Comparison of ENCODE assay signal across 26 cellular contexts in genomic region chr16:71629617-71630016, GRCh38. TPM values are rescaled to one million over a fixed set of nuclear protein-coding genes. Genes with fewer than 3 reads are reported as not detected.
A peak's percentile ranks its signal among the peaks of the same experiment; 100 is the strongest.
DNase-seq lines count a peak whose midpoint lies in the region; ATAC-seq and TF ChIP-seq lines count a peak whose summit lies in the region.
"Had no signal": no experiment of that assay in that cellular context is flagged by ENCODE, and none has a peak within 500 bp of the region (broad histone marks: within the 10 kb centered on the region; RNA-seq: fewer than 3 reads in every experiment).

No MANE protein-coding gene starts in this region.

- H3K79me2 ChIP-seq in GM23338 (replicated peaks; ENCODE audit: insufficient read depth) = peaks cover 28% of the 10 kb centered on the region

- H3K9me3 Mint-ChIP-seq in GM23338 = no peaks in the 10 kb centered on the region
- no peaks in the 10 kb centered on the region for H3K9me3 Mint-ChIP-seq in CD4-positive, alpha-beta T cell
- H3K9me3 Mint-ChIP-seq in natural killer cell treated with Interleukin-12 subunit alpha and Interleukin-12 subunit beta and Interleukin-15 and Interleukin-18, amount 100 ng/mL, for 72 hours = no peaks in the 10 kb centered on the region
- H3K9me3 Mint-ChIP-seq: stimulated activated naive B cell treated with anti-CD40 and anti-IgM and Interleukin-4, amounts not matched to agents 10 μg/mL and 1 μg/mL and 100 μg/mL, for 72 hours had no signal

- BruUV-seq in A673 (replicated peaks; lab: Mats Ljungman, UMichigan) = no TSS peak

- H3K9ac ChIP-seq in NT2/D1 (ENCODE audit: insufficient read length, low read depth) = peak overlapping the region; percentile 47

- no peak for DNase-seq in A673 (ENCODE audit: low spot score)
- no peak for DNase-seq in GM23338 (ENCODE audit: low spot score)
- no peak for DNase-seq in NT2/D1 (ENCODE audit: low read depth, low spot score)
- DNase-seq in islet precursor cell = peak; percentile 63
- DNase-seq in CD4-positive, alpha-beta T cell = no peak
- DNase-seq in effector CD4-positive, alpha-beta T cell = no peak
- DNase-seq in natural killer cell treated with Interleukin-12 subunit alpha and Interleukin-12 subunit beta and Interleukin-15 and Interleukin-18, amount 100 ng/mL, for 72 hours (ENCODE audit: low spot score) = no peak
- DNase-seq: activated CD4-positive, alpha-beta T cell treated with anti-CD3 and anti-CD28 coated beads for 48 hours; activated naive CD4-positive, alpha-beta T cell treated with anti-CD3 and anti-CD28 coated beads, Interleukin-2, amount 50 U/mL, for 16 hours; heart right ventricle; left lung; MG63; NCI-H1930; NCI-H774; PC-3; stimulated activated CD4-positive, alpha-beta T cell treated with anti-CD3 and anti-CD28 coated beads, Interleukin-2, amount 100 ng/mL, for 24 hours; stimulated activated naive B cell treated with anti-CD40 and anti-IgM and Interleukin-4, amounts not matched to agents 10 μg/mL and 1 μg/mL and 100 μg/mL, for 72 hours; T-helper 1 cell; testis had no signal

- no peaks in the 10 kb centered on the region for H3K27me3 ChIP-seq in A673 (replicated peaks; ENCODE audit: insufficient read depth, low read depth, low read length, poor library complexity)
- no peaks in the 10 kb centered on the region for H3K27me3 ChIP-seq in GM23338 (ENCODE audit: insufficient read depth)
- H3K27me3 ChIP-seq in NT2/D1 (ENCODE audit: insufficient read depth, insufficient read length) = peaks cover 23% of the 10 kb centered on the region
- peaks cover 22% of the 10 kb centered on the region for H3K27me3 ChIP-seq in CD4-positive, alpha-beta T cell (ENCODE audit: control insufficient read depth, insufficient read depth, low read length)
- H3K27me3 ChIP-seq: testis had no signal

- TF ChIP-seq CTCF in A673 (conservative IDR thresholded peaks at IDR 0.05; ENCODE audit: low read depth, low read length) (no peak), GM23338 (conservative IDR thresholded peaks at IDR 0.05; ENCODE audit: low read depth in 2 of 2) (no peak)
- TF ChIP-seq CTCF in CD4-positive, alpha-beta T cell (IDR thresholded peaks at IDR 0.05) = no peak

- H3K4me1 Mint-ChIP-seq in GM23338 = peaks cover 21% of the 10 kb centered on the region
- H3K4me1 Mint-ChIP-seq in CD4-positive, alpha-beta T cell (ENCODE audit: low read depth) = no peaks in the 10 kb centered on the region
- H3K4me1 Mint-ChIP-seq in natural killer cell treated with Interleukin-12 subunit alpha and Interleukin-12 subunit beta and Interleukin-15 and Interleukin-18, amount 100 ng/mL, for 72 hours (ENCODE audit: low read depth in 2 of 2) = no peaks in the 10 kb centered on the region

- H3K4me1 ChIP-seq in A673 (ENCODE audit: insufficient read depth, low read length, poor library complexity, severe bottlenecking) = peaks cover 17% of the 10 kb centered on the region
- H3K4me1 ChIP-seq in GM23338 (ENCODE audit: insufficient read depth) = peaks cover 11% of the 10 kb centered on the region
- H3K4me1 ChIP-seq in NT2/D1 (ENCODE audit: insufficient read depth, insufficient read length) = peaks cover 12% of the 10 kb centered on the region

- ATAC-seq in GM23338 (no peak), GM18505 (IDR thresholded peaks at IDR 0.05; ENCODE audit: unreplicated experiment) (no peak)
- no peak for ATAC-seq in CD4-positive, alpha-beta T cell (ENCODE audit: poor library complexity)
- no peak for ATAC-seq in natural killer cell treated with Interleukin-12 subunit alpha and Interleukin-12 subunit beta and Interleukin-15 and Interleukin-18, amount 100 ng/mL, for 72 hours
- ATAC-seq: GM12878; heart right ventricle; PC-3; stimulated activated naive B cell treated with anti-CD40 and anti-IgM and Interleukin-4, amounts not matched to agents 10 μg/mL and 1 μg/mL and 100 μg/mL, for 72 hours had no signal

- H3K36me3 Mint-ChIP-seq in GM23338 (ENCODE audit: low read depth) = peaks cover 49% of the 10 kb centered on the region
- H3K36me3 Mint-ChIP-seq in CD4-positive, alpha-beta T cell (ENCODE audit: low read depth) = no peaks in the 10 kb centered on the region
- H3K36me3 Mint-ChIP-seq in natural killer cell treated with Interleukin-12 subunit alpha and Interleukin-12 subunit beta and Interleukin-15 and Interleukin-18, amount 100 ng/mL, for 72 hours = no peaks in the 10 kb centered on the region
- H3K36me3 Mint-ChIP-seq: stimulated activated naive B cell treated with anti-CD40 and anti-IgM and Interleukin-4, amounts not matched to agents 10 μg/mL and 1 μg/mL and 100 μg/mL, for 72 hours had no signal

- no peaks in the 10 kb centered on the region for H3K36me3 ChIP-seq in A673 (ENCODE audit: insufficient read depth, low read length, poor library complexity, severe bottlenecking)
- peaks cover 35% of the 10 kb centered on the region; the same call in 1 of the 2 replicates for H3K36me3 ChIP-seq in GM23338 (ENCODE audit: insufficient read depth)
- no peaks in the 10 kb centered on the region for H3K36me3 ChIP-seq in NT2/D1 (ENCODE audit: insufficient read depth, insufficient read length, low read length)
- H3K36me3 ChIP-seq: heart right ventricle, left lung, MG63 had no signal

- H3K4me3 Mint-ChIP-seq in GM23338 = no peak overlapping the region
- H3K4me3 Mint-ChIP-seq in CD4-positive, alpha-beta T cell = no peak overlapping the region
- no peak overlapping the region for H3K4me3 Mint-ChIP-seq in natural killer cell treated with Interleukin-12 subunit alpha and Interleukin-12 subunit beta and Interleukin-15 and Interleukin-18, amount 100 ng/mL, for 72 hours
- H3K4me3 Mint-ChIP-seq: stimulated activated naive B cell treated with anti-CD40 and anti-IgM and Interleukin-4, amounts not matched to agents 10 μg/mL and 1 μg/mL and 100 μg/mL, for 72 hours had no signal

- POLR2A ChIA-PET in A673 (lab: Charles Lee; ENCODE audit: low non-redundant PET) = no interaction called here
- POLR2A ChIA-PET in CD4-positive, alpha-beta T cell (lab: Charles Lee) = no interaction called here

- H3K27me3 Mint-ChIP-seq in GM23338 (ENCODE audit: insufficient read depth, low read depth, poor library complexity) = peaks cover 16% of the 10 kb centered on the region
- H3K27me3 Mint-ChIP-seq in CD4-positive, alpha-beta T cell = peaks cover 22% of the 10 kb centered on the region
- H3K27me3 Mint-ChIP-seq in natural killer cell treated with Interleukin-12 subunit alpha and Interleukin-12 subunit beta and Interleukin-15 and Interleukin-18, amount 100 ng/mL, for 72 hours = peaks cover 12 to 13% of the 10 kb centered on the region in 2 donors

- H3K4me2 ChIP-seq in GM23338 = no peak overlapping the region

- H2AFZ ChIP-seq in GM23338 = no peak overlapping the region

- intact Hi-C loops in A673 (cut with micrococcal nuclease; ENCODE audit: unreplicated experiment) = no loop called here
- intact Hi-C loops in CD4-positive, alpha-beta T cell (cut with DNase I, micrococcal nuclease) = no loop called here

- no peak for TF ChIP-seq POLR2A in GM18505 (IDR thresholded peaks at IDR 0.05; ENCODE audit: borderline replicate concordance, extremely low read depth, insufficient read depth, insufficient read length)

- no peak overlapping the region for H3K4me3 ChIP-seq in A673 (ENCODE audit: low read depth, low read length, poor library complexity, severe bottlenecking)
- H3K4me3 ChIP-seq in GM23338 = no peak overlapping the region
- no peak overlapping the region for H3K4me3 ChIP-seq in NT2/D1 (ENCODE audit: insufficient read length, low read depth)
- H3K4me3 ChIP-seq: GM12878, heart right ventricle, left lung, MG63, testis had no signal

- CTCF ChIA-PET in A673 (lab: Charles Lee) = interaction anchor here (0.6 to 2.8 kb wide), 3 partner anchors 19 to 37 kb away, joined by 4 to 16 read pairs (median 7); no protein-coding TSS in a partner anchor
- CTCF ChIA-PET in CD4-positive, alpha-beta T cell (lab: Charles Lee) = no interaction called here

- peak overlapping the region; percentile 38; the same call in 1 of the 2 replicates for H3K27ac Mint-ChIP-seq in GM23338
- H3K27ac Mint-ChIP-seq in CD4-positive, alpha-beta T cell = no peak overlapping the region
- H3K27ac Mint-ChIP-seq in natural killer cell treated with Interleukin-12 subunit alpha and Interleukin-12 subunit beta and Interleukin-15 and Interleukin-18, amount 100 ng/mL, for 72 hours = no peak overlapping the region
- H3K27ac Mint-ChIP-seq: stimulated activated naive B cell treated with anti-CD40 and anti-IgM and Interleukin-4, amounts not matched to agents 10 μg/mL and 1 μg/mL and 100 μg/mL, for 72 hours had no signal

- 0 out of 2 replicates have a peak, but pooled peaks cover under 1% of the 10 kb centered on the region for H3K9me2 ChIP-seq in GM23338 (ENCODE audit: insufficient read depth)

- no peaks in the 10 kb centered on the region; the same call in 1 of the 2 replicates for H3F3A ChIP-seq in GM23338 (replicated peaks; ENCODE audit: low read depth)

- H4K20me1 ChIP-seq in GM23338 (replicated peaks; ENCODE audit: insufficient read depth) = peaks cover 5% of the 10 kb centered on the region; the same call in 1 of the 2 replicates

- peak overlapping the region; percentile 18 for H3K27ac ChIP-seq in A673 (ENCODE audit: low read depth, low read length, poor library complexity, severe bottlenecking)
- peak overlapping the region; percentile 76; the same call in 1 of the 2 replicates for H3K27ac ChIP-seq in GM23338 (ENCODE audit: low read depth)
- no peak overlapping the region for H3K27ac ChIP-seq in CD4-positive, alpha-beta T cell (ENCODE audit: low read depth, low read length)
- H3K27ac ChIP-seq: C4-2B, heart right ventricle, testis had no signal

- H3K9me3 ChIP-seq in A673 (ENCODE audit: low read depth, low read length, poor library complexity, severe bottlenecking) (no peaks in the 10 kb centered on the region), NT2/D1 (ENCODE audit: insufficient read depth, low read length) (no peaks in the 10 kb centered on the region)
- H3K9me3 ChIP-seq in CD4-positive, alpha-beta T cell (ENCODE audit: control insufficient read depth, low read length) = no peaks in the 10 kb centered on the region
- H3K9me3 ChIP-seq: heart right ventricle, left lung, MG63, testis had no signal

RNA-seq across cellular contexts. Expression of gene MARVELD3, which starts 3.6 kb away (rescaled TPM):
- total RNA-seq in A673 (2021) = 1.4 and 1.5 TPM in 2 replicates
- 25.1 and 32.7 TPM in 2 replicates for total RNA-seq in GM23338 (2014; rRNA removed; shearing (Covaris generic))
- 21.0 and 23.4 TPM in 2 replicates for polyA plus RNA-seq in GM23338 (2016; fragmentation: Nextera tagmentation; extraction: Ambion mirVana)
- not detected for total RNA-seq in CD4-positive, alpha-beta T cell
- not detected for total RNA-seq in natural killer cell treated with Interleukin-12 subunit alpha and Interleukin-12 subunit beta and Interleukin-15 and Interleukin-18, amount 100 ng/mL, for 72 hours
- total RNA-seq: cardiac septum, heart right ventricle, mononuclear cell, skeletal muscle tissue had no signal

RNA-seq across cellular contexts. Expression of gene TAT, which starts 52.7 kb away (rescaled TPM):
- total RNA-seq in A673 (2021) = not detected in 2 replicates
- not detected in 2 replicates for total RNA-seq in GM23338 (2014; rRNA removed; shearing (Covaris generic))
- 0.05 and 0.19 TPM in 2 replicates for polyA plus RNA-seq in GM23338 (2016; fragmentation: Nextera tagmentation; extraction: Ambion mirVana)
- total RNA-seq in CD4-positive, alpha-beta T cell = not detected
- not detected for total RNA-seq in natural killer cell treated with Interleukin-12 subunit alpha and Interleukin-12 subunit beta and Interleukin-15 and Interleukin-18, amount 100 ng/mL, for 72 hours
- total RNA-seq: cardiac septum, dermis microvascular lymphatic vessel endothelial cell, heart right ventricle, mononuclear cell, PC-3, skeletal muscle tissue had no signal
- polyA plus RNA-seq: heart right ventricle had no signal

Comparison
In these comparisons a context has a peak if more than half of its experiments do, and no peak if none do; other contexts are left out.
1. RNA of gene MARVELD3, which starts 3.6 kb away (total RNA-seq): 25.1 to 32.7 TPM in GM23338; 1.4 to 1.5 TPM in A673, not detected in CD4-positive, alpha-beta T cell and not detected in natural killer cell treated with Interleukin-12 subunit alpha and Interleukin-12 subunit beta and Interleukin-15 and Interleukin-18, amount 100 ng/mL, for 72 hours; every median in the first group is over 10 times any median in the second.